19 cellular contexts compared by ENCODE assay signal in the genomic region with DNA sequence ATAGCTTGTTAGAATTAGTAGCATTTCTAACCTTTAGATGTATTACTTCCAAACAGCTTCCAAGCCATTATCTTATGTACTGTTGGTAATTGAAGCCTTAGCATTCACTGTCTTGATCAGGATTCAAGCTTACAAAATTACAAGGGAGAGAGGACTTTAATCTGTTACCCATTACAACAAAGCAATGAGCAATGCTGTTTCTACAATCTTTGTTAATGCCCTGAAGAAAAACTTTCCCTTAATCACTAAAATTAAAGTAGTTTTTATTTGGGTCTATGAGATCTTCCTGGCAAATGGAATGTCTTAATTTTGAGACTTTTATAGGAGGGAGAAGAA.
A peak's percentile ranks its signal among the peaks of the same experiment; 100 is the strongest.
DNase-seq lines count a peak whose midpoint lies in the region; ATAC-seq and TF ChIP-seq lines count a peak whose summit lies in the region.
"Had no signal": no experiment of that assay in that cellular context is flagged by ENCODE, and none has a peak within 500 bp of the region (broad histone marks: within the 10 kb centered on the region; RNA-seq: fewer than 3 reads in every experiment).

No MANE protein-coding gene starts in this region.

- no peaks in the 10 kb centered on the region for H3K27me3 Mint-ChIP-seq in CD4-positive, CD25-positive, alpha-beta regulatory T cell
- no peaks in the 10 kb centered on the region for H3K27me3 Mint-ChIP-seq in activated naive CD8-positive, alpha-beta T cell treated with anti-CD3 and anti-CD28 coated beads, Interleukin-2, amount 50 U/mL, for 24 hours

- H3K9me3 ChIP-seq in CD4-positive, CD25-positive, alpha-beta regulatory T cell (ENCODE audit: control insufficient read depth in 2 of 2, low read length in 2 of 2) = no peaks in the 10 kb centered on the region
- H3K9me3 ChIP-seq in neutrophil = no peaks in the 10 kb centered on the region
- H3K9me3 ChIP-seq: Caco-2, right lobe of liver, tibial nerve had no signal

- ATAC-seq in CD4-positive, CD25-positive, alpha-beta regulatory T cell (ENCODE audit: low read depth in 2 of 2) = no peak
- ATAC-seq in activated naive CD8-positive, alpha-beta T cell treated with anti-CD3 and anti-CD28 coated beads, Interleukin-2, amount 50 U/mL, for 24 hours = no peak
- no peak for ATAC-seq in HG03280 (IDR thresholded peaks at IDR 0.05; ENCODE audit: unreplicated experiment)
- ATAC-seq: GM23338 had no signal

- TF ChIP-seq CTCF in neutrophil (IDR thresholded peaks at IDR 0.05) = no peak

- DNase-seq in CD4-positive, CD25-positive, alpha-beta regulatory T cell = no peak
- DNase-seq in Caki2 (ENCODE audit: low read depth) (peak; percentile 45), NCI-H146 treated with DMSO at 0.1 percent for 48 hours (lab: John Stamatoyannopoulos, UW; ENCODE audit: unreplicated experiment) (no peak), SK-N-DZ (ENCODE audit: low spot score) (no peak)
- DNase-seq in activated naive CD8-positive, alpha-beta T cell treated with anti-CD3 and anti-CD28 coated beads, Interleukin-2, amount 50 U/mL, for 24 hours = no peak
- DNase-seq: activated CD4-positive, alpha-beta T cell treated with anti-CD3 and anti-CD28 coated beads, Interleukin-2, amount 50 U/mL, for 4 hours; activated T-cell treated with anti-CD3 and anti-CD28 coated beads, Interleukin-2, amount 50 U/mL, for 48 hours; AML-193; Caco-2; effector memory CD4-positive, alpha-beta T cell; EL; NCI-H2029 treated with DMSO at 0.1 percent for 48 hours; NCI-H446; right lobe of liver had no signal

- H3K9me3 Mint-ChIP-seq in CD4-positive, CD25-positive, alpha-beta regulatory T cell = peaks cover 0 to 5% (median 0%) of the 10 kb centered on the region in 7 donors
- H3K9me3 Mint-ChIP-seq in activated naive CD8-positive, alpha-beta T cell treated with anti-CD3 and anti-CD28 coated beads, Interleukin-2, amount 50 U/mL, for 24 hours = no peaks in the 10 kb centered on the region
- H3K9me3 Mint-ChIP-seq: GM23338 had no signal

- H3K27ac ChIP-seq in CD4-positive, CD25-positive, alpha-beta regulatory T cell (ENCODE audit: insufficient read depth, low read length, poor library complexity, severe bottlenecking) = no peak overlapping the region
- H3K27ac ChIP-seq in neutrophil = peak overlapping the region; percentile 35
- H3K27ac ChIP-seq: KMS-11, right lobe of liver had no signal

- no peaks in the 10 kb centered on the region for H3K27me3 ChIP-seq in CD4-positive, CD25-positive, alpha-beta regulatory T cell (ENCODE audit: control insufficient read depth, insufficient read depth, low read length)
- no peaks in the 10 kb centered on the region for H3K27me3 ChIP-seq in neutrophil
- H3K27me3 ChIP-seq: right lobe of liver, tibial nerve had no signal

- H3K36me3 Mint-ChIP-seq in CD4-positive, CD25-positive, alpha-beta regulatory T cell = peaks cover 16% of the 10 kb centered on the region
- peaks cover 21% of the 10 kb centered on the region for H3K36me3 Mint-ChIP-seq in activated naive CD8-positive, alpha-beta T cell treated with anti-CD3 and anti-CD28 coated beads, Interleukin-2, amount 50 U/mL, for 24 hours (ENCODE audit: low read depth)

- peaks cover 21% of the 10 kb centered on the region for H3K4me1 ChIP-seq in CD4-positive, CD25-positive, alpha-beta regulatory T cell (ENCODE audit: control insufficient read depth, insufficient read depth, low read length, poor library complexity, severe bottlenecking)
- H3K4me1 ChIP-seq in neutrophil (ENCODE audit: control insufficient read depth in 1 of 2, insufficient read depth in 1 of 2, low read depth in 1 of 2, low read length in 1 of 2) = no peaks in the 10 kb centered on the region
- H3K4me1 ChIP-seq: Caco-2 had no signal

- peaks cover 37 to 67% (median 59%) of the 10 kb centered on the region in 4 donors for H3K4me1 Mint-ChIP-seq in CD4-positive, CD25-positive, alpha-beta regulatory T cell
- peaks cover 54% of the 10 kb centered on the region for H3K4me1 Mint-ChIP-seq in activated naive CD8-positive, alpha-beta T cell treated with anti-CD3 and anti-CD28 coated beads, Interleukin-2, amount 50 U/mL, for 24 hours
- H3K4me1 Mint-ChIP-seq: GM23338 had no signal

- peak overlapping the region in 1 of 4 donors; percentile 24 for H3K4me3 Mint-ChIP-seq in CD4-positive, CD25-positive, alpha-beta regulatory T cell
- peak overlapping the region; percentile 20 for H3K4me3 Mint-ChIP-seq in activated naive CD8-positive, alpha-beta T cell treated with anti-CD3 and anti-CD28 coated beads, Interleukin-2, amount 50 U/mL, for 24 hours
- H3K4me3 Mint-ChIP-seq: GM23338 had no signal

- peak overlapping the region; percentile 1 for H3K4me3 ChIP-seq in CD4-positive, CD25-positive, alpha-beta regulatory T cell (ENCODE audit: low read depth, low read length)
- no peak overlapping the region for H3K4me3 ChIP-seq in neutrophil (ENCODE audit: low read depth in 1 of 2, low read length in 1 of 2)
- H3K4me3 ChIP-seq: GM23338, right lobe of liver, tibial nerve had no signal

- peaks cover 8% of the 10 kb centered on the region for H3K36me3 ChIP-seq in CD4-positive, CD25-positive, alpha-beta regulatory T cell (ENCODE audit: control insufficient read depth, insufficient read depth, low read length)
- H3K36me3 ChIP-seq in neutrophil = peaks cover 9% of the 10 kb centered on the region
- H3K36me3 ChIP-seq: right lobe of liver had no signal

- in situ Hi-C loops in Caki2 (cut with HindIII; ENCODE audit: low pct_unique_long_range_greater_than_20kb, low sequenced_read_pairs) = no loop called here

- peak overlapping the region in 1 of 3 donors; percentile 16 for H3K27ac Mint-ChIP-seq in CD4-positive, CD25-positive, alpha-beta regulatory T cell
- peak overlapping the region; percentile 89 for H3K27ac Mint-ChIP-seq in activated naive CD8-positive, alpha-beta T cell treated with anti-CD3 and anti-CD28 coated beads, Interleukin-2, amount 50 U/mL, for 24 hours
- H3K27ac Mint-ChIP-seq: GM23338 had no signal
